ENCODE assay signal across 31 cellular contexts in genomic region chr6:148828047-148828446, GRCh38.
"Had no signal": no experiment of that assay in that cellular context is flagged by ENCODE, and none has a peak within 500 bp of the region (broad histone marks: within the 10 kb centered on the region; RNA-seq: fewer than 3 reads in every experiment).

No MANE protein-coding gene starts in this region.

- H3K27ac ChIP-seq: adrenal gland, ascending aorta, body of pancreas, brain microvascular endothelial cell, breast epithelium, cardiac muscle cell had no signal

- H3K4me3 ChIP-seq: adrenal gland, ascending aorta, body of pancreas, breast epithelium, cardiac muscle cell had no signal

- DNase-seq: activated effector memory CD4-positive, alpha-beta T cell treated with anti-CD3 and anti-CD28 coated beads, Interleukin-2, amount 50 U/mL, for 16 hours; activated effector memory CD4-positive, alpha-beta T cell treated with Interleukin-2 at 50 U/mL for 16 hours; activated gamma-delta T cell; activated gamma-delta T cell treated with Interleukin-2 at 50 U/mL for 16 hours; activated naive CD4-positive, alpha-beta T cell; activated naive CD4-positive, alpha-beta T cell treated with anti-CD3 and anti-CD28 coated beads for 36 hours; activated naive CD4-positive, alpha-beta T cell treated with anti-CD3 and anti-CD28 coated beads, Interleukin-2, amount 10 ng/mL, durations not matched to agents 7 days and 5 days; activated naive CD4-positive, alpha-beta T cell treated with anti-CD3 and anti-CD28 coated beads, Interleukin-2, amount 50 U/mL, for 16 hours; activated naive CD4-positive, alpha-beta T cell treated with Interleukin-2 at 50 U/mL for 16 hours; activated naive CD8-positive, alpha-beta T cell treated with anti-CD3 and anti-CD28 coated beads for 36 hours; activated naive CD8-positive, alpha-beta T cell treated with anti-CD3 and anti-CD28 coated beads, Interleukin-2, amount 10 ng/mL, durations not matched to agents 7 days and 5 days; activated naive CD8-positive, alpha-beta T cell treated with anti-CD3 and anti-CD28 coated beads, Interleukin-2, amount 50 U/mL, for 24 hours; activated T-cell treated with anti-CD3 and anti-CD28 coated beads for 4 hours; activated T-cell treated with anti-CD3 and anti-CD28 coated beads, Interleukin-2, amount 50 U/mL, for 1 hour; activated T-cell treated with anti-CD3 and anti-CD28 coated beads, Interleukin-2, amount 50 U/mL, for 24 hours; activated T-cell treated with anti-CD3 and anti-CD28 coated beads, Interleukin-2, amount 50 U/mL, for 4 hours; activated T-cell treated with anti-CD3 and anti-CD28 coated beads, Interleukin-2, amount 50 U/mL, for 48 hours; activated T-cell treated with anti-CD3 and anti-CD28 coated beads, Interleukin-2, amount 50 U/mL, for 72 hours; adrenal gland; amniotic stem cell; amygdala; anterior cingulate cortex; aorta; body of pancreas; caudate nucleus; central memory CD4-positive, alpha-beta T cell; cerebellar nuclear complex had no signal

- H3K27me3 ChIP-seq: adrenal gland, ascending aorta, body of pancreas, brain microvascular endothelial cell, breast epithelium, cardiac muscle cell had no signal

- H3K4me1 ChIP-seq: adrenal gland, body of pancreas had no signal

- H3K9me3 ChIP-seq: adrenal gland, ascending aorta, body of pancreas, breast epithelium had no signal

- H3K36me3 ChIP-seq: adrenal gland, ascending aorta, brain microvascular endothelial cell, breast epithelium, cardiac muscle cell had no signal
